In the genomic region with DNA sequence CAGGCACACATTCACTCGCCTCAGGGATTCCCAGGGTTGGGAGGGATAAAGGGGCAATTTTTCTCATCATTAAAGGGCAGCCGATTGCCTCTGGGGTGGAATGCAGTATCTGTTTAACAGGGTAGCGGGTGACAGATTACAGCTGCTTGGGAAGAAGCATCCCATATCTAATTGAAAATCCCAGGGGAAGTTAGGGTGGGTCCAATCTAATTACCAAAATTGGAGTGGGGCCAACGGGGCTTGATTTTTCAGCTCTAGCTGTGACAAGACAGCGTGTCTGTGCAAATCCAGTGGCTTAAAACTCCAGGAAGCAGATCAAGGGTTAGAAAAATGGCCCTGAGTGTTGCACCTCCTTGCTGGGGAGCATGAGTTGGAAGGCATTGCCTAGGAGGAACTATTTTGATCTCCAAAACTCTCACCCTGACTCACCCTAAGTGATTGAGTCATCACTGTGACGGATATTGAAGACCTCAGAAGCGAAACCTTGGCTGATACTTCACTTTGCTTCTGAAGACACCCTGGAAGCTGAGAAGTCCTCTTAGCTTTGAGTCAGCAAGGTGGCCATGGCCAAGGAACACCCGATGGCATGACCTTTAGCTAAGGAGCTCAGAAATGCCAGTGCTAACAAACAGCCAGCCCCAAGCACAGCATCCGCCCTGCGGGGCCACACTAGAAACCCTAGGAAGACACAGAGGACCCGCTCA, we compare ENCODE assay signal across 1 cellular context.
TF ChIP-seq lines count a peak whose summit lies in the region.

No MANE protein-coding gene starts in this region.

TF ChIP-seq in A549, 52 proteins besides CTCF, POLR2A, EP300 and RAD21 (continued from another document):
- TF ChIP-seq FOSL2 (IDR thresholded peaks at IDR 0.05), result peak; percentile 72; the same call in 1 of the 2 replicates
- peak; percentile 85 for TF ChIP-seq FOSL2 (CRISPR knock-in tag; IDR thresholded peaks at IDR 0.05)
- TF ChIP-seq, protein P1, sequence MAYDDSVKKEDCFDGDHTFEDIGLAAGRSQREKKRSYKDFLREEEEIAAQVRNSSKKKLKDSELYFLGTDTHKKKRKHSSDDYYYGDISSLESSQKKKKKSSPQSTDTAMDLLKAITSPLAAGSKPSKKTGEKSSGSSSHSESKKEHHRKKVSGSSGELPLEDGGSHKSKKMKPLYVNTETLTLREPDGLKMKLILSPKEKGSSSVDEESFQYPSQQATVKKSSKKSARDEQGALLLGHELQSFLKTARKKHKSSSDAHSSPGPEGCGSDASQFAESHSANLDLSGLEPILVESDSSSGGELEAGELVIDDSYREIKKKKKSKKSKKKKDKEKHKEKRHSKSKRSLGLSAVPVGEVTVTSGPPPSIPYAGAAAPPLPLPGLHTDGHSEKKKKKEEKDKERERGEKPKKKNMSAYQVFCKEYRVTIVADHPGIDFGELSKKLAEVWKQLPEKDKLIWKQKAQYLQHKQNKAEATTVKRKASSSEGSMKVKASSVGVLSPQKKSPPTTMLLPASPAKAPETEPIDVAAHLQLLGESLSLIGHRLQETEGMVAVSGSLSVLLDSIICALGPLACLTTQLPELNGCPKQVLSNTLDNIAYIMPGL (CRISPR knock-in tag; IDR thresholded peaks at IDR 0.05; ENCODE audit: borderline replicate concordance), result no peak
- no peak for TF ChIP-seq ZFP36 (IDR thresholded peaks at IDR 0.05; ENCODE audit: borderline replicate concordance, partially characterized antibody)
- no peak for TF ChIP-seq NR3C1 (IDR thresholded peaks at IDR 0.05)
- TF ChIP-seq, protein P2, sequence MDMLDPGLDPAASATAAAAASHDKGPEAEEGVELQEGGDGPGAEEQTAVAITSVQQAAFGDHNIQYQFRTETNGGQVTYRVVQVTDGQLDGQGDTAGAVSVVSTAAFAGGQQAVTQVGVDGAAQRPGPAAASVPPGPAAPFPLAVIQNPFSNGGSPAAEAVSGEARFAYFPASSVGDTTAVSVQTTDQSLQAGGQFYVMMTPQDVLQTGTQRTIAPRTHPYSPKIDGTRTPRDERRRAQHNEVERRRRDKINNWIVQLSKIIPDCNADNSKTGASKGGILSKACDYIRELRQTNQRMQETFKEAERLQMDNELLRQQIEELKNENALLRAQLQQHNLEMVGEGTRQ (IDR thresholded peaks at IDR 0.05), result no peak
- peak in 1 of 2 experiments; percentile 68; a peak in 1 of 4 replicates for TF ChIP-seq CEBPB (IDR thresholded peaks at IDR 0.05)
- TF ChIP-seq RCOR1 (IDR thresholded peaks at IDR 0.05; ENCODE audit: low read depth, low read length), result no peak
- no peak for TF ChIP-seq BCL3 (IDR thresholded peaks at IDR 0.05)
- no peak for TF ChIP-seq RFX5 (IDR thresholded peaks at IDR 0.05)
